ENCODE assay signal across 20 cellular contexts in genomic region chr21:42417533-42417932, GRCh38. TPM values are rescaled to one million over a fixed set of nuclear protein-coding genes. Genes with fewer than 3 reads are reported as not detected.
DNase-seq lines count a peak whose midpoint lies in the region; ATAC-seq, FAIRE-seq and TF ChIP-seq lines count a peak whose summit lies in the region.
"Had no signal": no experiment of that assay in that cellular context is flagged by ENCODE, and none has a peak within 500 bp of the region (broad histone marks: within the 10 kb centered on the region; RNA-seq: fewer than 3 reads in every experiment).

No MANE protein-coding gene starts in this region.

- peaks cover 47% of the 10 kb centered on the region for H3K4me1 Mint-ChIP-seq in activated T-cell treated with anti-CD3 and anti-CD28 coated beads, Interleukin-2, amount 50 U/mL, for 24 hours (ENCODE audit: low read depth)
- H3K4me1 Mint-ChIP-seq in activated T-helper 2 cell treated with anti-CD3 and anti-CD28 coated beads, Interferon-gamma antibody, Interleukin-2, Interleukin-4, amounts not matched to agents 10 μg/mL and 5 μg/mL and 100 μg/mL, durations not matched to agents 14 hours and 24 hours and 36 hours (ENCODE audit: low read depth) = peaks cover 78% of the 10 kb centered on the region
- H3K4me1 Mint-ChIP-seq in naive thymus-derived CD4-positive, alpha-beta T cell = peaks cover 47 to 97% (median 86%) of the 10 kb centered on the region in 7 donors

- CTCF ChIA-PET in naive thymus-derived CD4-positive, alpha-beta T cell (lab: Charles Lee) = no interaction called here

- TF ChIP-seq CTCF in testis (IDR thresholded peaks at IDR 0.05) = no peak

- WGBS in testis, 2 donors = 84 to 90% methylated on average over 6 of the region's 6 CpGs

- POLR2A ChIA-PET in naive thymus-derived CD4-positive, alpha-beta T cell (lab: Charles Lee) = interaction anchor here (2.7 to 10.0 kb wide), 2 partner anchors 13 to 16 kb away, joined by 35 to 181 read pairs; partner anchors contain the start of gene UBASH3A

- peak; percentile 25 for ATAC-seq in naive thymus-derived CD4-positive, alpha-beta T cell
- ATAC-seq in GM21515 (IDR thresholded peaks at IDR 0.05; ENCODE audit: unreplicated experiment) = no peak

- no peak overlapping the region for H3K4me3 ChIP-seq in naive thymus-derived CD4-positive, alpha-beta T cell (ENCODE audit: low read length)
- no peak overlapping the region for H3K4me3 ChIP-seq in testis
- H3K4me3 ChIP-seq: left ventricle myocardium inferior had no signal

- H3K4me3 Mint-ChIP-seq in activated T-cell treated with anti-CD3 and anti-CD28 coated beads, Interleukin-2, amount 50 U/mL, for 24 hours = peak overlapping the region; percentile 1
- no peak overlapping the region for H3K4me3 Mint-ChIP-seq in activated T-helper 2 cell treated with anti-CD3 and anti-CD28 coated beads, Interferon-gamma antibody, Interleukin-2, Interleukin-4, amounts not matched to agents 10 μg/mL and 5 μg/mL and 100 μg/mL, durations not matched to agents 14 hours and 24 hours and 36 hours (ENCODE audit: low read depth)
- H3K4me3 Mint-ChIP-seq in naive thymus-derived CD4-positive, alpha-beta T cell = peak overlapping the region in 8 of 10 donors; percentile 39 to 78 (median 62)

- intact Hi-C loops in activated T-helper 2 cell treated with anti-CD3 and anti-CD28 coated beads, Interferon-gamma antibody, Interleukin-2, Interleukin-4, amounts not matched to agents 10 μg/mL and 5 μg/mL and 100 μg/mL, durations not matched to agents 14 hours and 24 hours and 36 hours (cut with micrococcal nuclease) = no loop called here
- intact Hi-C loops in naive thymus-derived CD4-positive, alpha-beta T cell (cut with micrococcal nuclease) = loop anchor here (5.0 kb wide), 2 partner anchors 35 to 80 kb away; partner anchors contain the start of gene RSPH1 (in 1 of the 2)
- intact Hi-C loops in testis (cut with DNase I; ENCODE audit: low total_unique reads) = no loop called here

- peaks cover 70% of the 10 kb centered on the region for H3K36me3 Mint-ChIP-seq in activated T-cell treated with anti-CD3 and anti-CD28 coated beads, Interleukin-2, amount 50 U/mL, for 24 hours (ENCODE audit: low read depth)
- H3K36me3 Mint-ChIP-seq in activated T-helper 2 cell treated with anti-CD3 and anti-CD28 coated beads, Interferon-gamma antibody, Interleukin-2, Interleukin-4, amounts not matched to agents 10 μg/mL and 5 μg/mL and 100 μg/mL, durations not matched to agents 14 hours and 24 hours and 36 hours (ENCODE audit: low read depth) = no peaks in the 10 kb centered on the region
- peaks cover 32 to 72% (median 67%) of the 10 kb centered on the region in 5 donors for H3K36me3 Mint-ChIP-seq in naive thymus-derived CD4-positive, alpha-beta T cell

- H3K27ac ChIP-seq in naive thymus-derived CD4-positive, alpha-beta T cell (ENCODE audit: low read depth, low read length) = no peak overlapping the region
- no peak overlapping the region for H3K27ac ChIP-seq in testis
- H3K27ac ChIP-seq: KMS-11, left ventricle myocardium inferior had no signal

- H3K27me3 ChIP-seq in naive thymus-derived CD4-positive, alpha-beta T cell (ENCODE audit: control insufficient read depth in 2 of 2, insufficient read depth in 2 of 2, low read length in 2 of 2) = no peaks in the 10 kb centered on the region
- H3K27me3 ChIP-seq in testis = no peaks in the 10 kb centered on the region

- peaks cover 3% of the 10 kb centered on the region for H3K9me3 Mint-ChIP-seq in activated T-cell treated with anti-CD3 and anti-CD28 coated beads, Interleukin-2, amount 50 U/mL, for 24 hours
- H3K9me3 Mint-ChIP-seq in activated T-helper 2 cell treated with anti-CD3 and anti-CD28 coated beads, Interferon-gamma antibody, Interleukin-2, Interleukin-4, amounts not matched to agents 10 μg/mL and 5 μg/mL and 100 μg/mL, durations not matched to agents 14 hours and 24 hours and 36 hours = peaks cover 16% of the 10 kb centered on the region
- peaks cover 0 to 15% (median 0%) of the 10 kb centered on the region in 11 donors for H3K9me3 Mint-ChIP-seq in naive thymus-derived CD4-positive, alpha-beta T cell

- no peak for DNase-seq in activated T-cell treated with anti-CD3 and anti-CD28 coated beads, Interleukin-2, amount 50 U/mL, for 24 hours
- no peak for DNase-seq in activated T-cell treated with anti-CD3 and anti-CD28 coated beads, Interleukin-2, amount 50 U/mL, for 1 hour
- DNase-seq in GM12891 (ENCODE audit: insufficient read length, low spot score) = no peak
- DNase-seq in activated T-helper 2 cell treated with anti-CD3 and anti-CD28 coated beads, Interferon-gamma antibody, Interleukin-2, Interleukin-4, amounts not matched to agents 10 μg/mL and 5 μg/mL and 100 μg/mL, durations not matched to agents 14 hours and 24 hours and 36 hours (ENCODE audit: low spot score) = no peak
- peak in 7 of 9 donors; percentile 23 to 56 (median 36) for DNase-seq in naive thymus-derived CD4-positive, alpha-beta T cell
- DNase-seq in HK-2 (ENCODE audit: unreplicated experiment) = no peak
- no peak for DNase-seq in testis
- DNase-seq: amygdala; DMS79; effector memory CD4-positive, alpha-beta T cell; HCEC 1CT; left ventricle myocardium inferior; NCI-H1092; NCI-H2107; NCI-H524 treated with DMSO at 0.1 percent for 48 hours; occipital lobe; retina had no signal

- peaks cover 58 to 78% (median 59%) of the 10 kb centered on the region in 3 experiments for H3K36me3 ChIP-seq in naive thymus-derived CD4-positive, alpha-beta T cell (ENCODE audit: control insufficient read depth in 2 of 3, insufficient read depth in 3 of 3, low read length in 3 of 3)
- H3K36me3 ChIP-seq in testis (ENCODE audit: low read depth, missing control alignments) = no peaks in the 10 kb centered on the region
- H3K36me3 ChIP-seq: left ventricle myocardium inferior had no signal

- no peak for TF ChIP-seq POLR2A in GM12891 (IDR thresholded peaks at IDR 0.05; ENCODE audit: low read depth, low read length)
- TF ChIP-seq POLR2A in testis (IDR thresholded peaks at IDR 0.05) = no peak

- H3K27ac Mint-ChIP-seq in activated T-cell treated with anti-CD3 and anti-CD28 coated beads, Interleukin-2, amount 50 U/mL, for 24 hours = peak overlapping the region; percentile 84
- peak overlapping the region; percentile 82 for H3K27ac Mint-ChIP-seq in activated T-helper 2 cell treated with anti-CD3 and anti-CD28 coated beads, Interferon-gamma antibody, Interleukin-2, Interleukin-4, amounts not matched to agents 10 μg/mL and 5 μg/mL and 100 μg/mL, durations not matched to agents 14 hours and 24 hours and 36 hours
- peak overlapping the region; percentile 72 to 97 (median 89) for H3K27ac Mint-ChIP-seq in naive thymus-derived CD4-positive, alpha-beta T cell

- peaks cover 71 to 77% of the 10 kb centered on the region in 2 donors for H3K4me1 ChIP-seq in naive thymus-derived CD4-positive, alpha-beta T cell (ENCODE audit: control insufficient read depth in 2 of 2, insufficient read depth in 2 of 2, low read length in 2 of 2)
- peaks cover 7% of the 10 kb centered on the region for H3K4me1 ChIP-seq in testis
- H3K4me1 ChIP-seq: left ventricle myocardium inferior had no signal

- no peaks in the 10 kb centered on the region for H3K27me3 Mint-ChIP-seq in activated T-cell treated with anti-CD3 and anti-CD28 coated beads, Interleukin-2, amount 50 U/mL, for 24 hours
- H3K27me3 Mint-ChIP-seq in activated T-helper 2 cell treated with anti-CD3 and anti-CD28 coated beads, Interferon-gamma antibody, Interleukin-2, Interleukin-4, amounts not matched to agents 10 μg/mL and 5 μg/mL and 100 μg/mL, durations not matched to agents 14 hours and 24 hours and 36 hours (ENCODE audit: low read depth) = no peaks in the 10 kb centered on the region
- H3K27me3 Mint-ChIP-seq in naive thymus-derived CD4-positive, alpha-beta T cell = no peaks in the 10 kb centered on the region

- peak; percentile 55 for FAIRE-seq in GM12891 (lab: Jason Lieb, UNC)

- no peaks in the 10 kb centered on the region for H3K9me3 ChIP-seq in naive thymus-derived CD4-positive, alpha-beta T cell (ENCODE audit: control insufficient read depth in 2 of 3, low read length in 3 of 3)
- no peaks in the 10 kb centered on the region for H3K9me3 ChIP-seq in testis

TF ChIP-seq in GM12891, 5 proteins besides CTCF, POLR2A, EP300 and RAD21:
- TF ChIP-seq SPI1 (IDR thresholded peaks at IDR 0.05; ENCODE audit: low read depth, low read length) = peak; percentile 22; the same call in 1 of the 2 replicates
- TF ChIP-seq POLR2AphosphoS5 (IDR thresholded peaks at IDR 0.05; ENCODE audit: low read depth, low read length) = no peak
TF ChIP-seq in GM12891: peak in this region for 1.

RNA-seq across cellular contexts. Expression of gene UBASH3A, which starts 13.8 kb away (rescaled TPM):
- 1.1 TPM for polyA plus RNA-seq in GM12891 (2012; ENCODE audit: low read depth, missing spikeins)
- total RNA-seq in activated T-helper 2 cell treated with anti-CD3 and anti-CD28 coated beads, Interferon-gamma antibody, Interleukin-2, Interleukin-4, amounts not matched to agents 10 μg/mL and 5 μg/mL and 100 μg/mL, durations not matched to agents 14 hours and 24 hours and 36 hours = 86.0 and 87.4 TPM in 2 replicates
- total RNA-seq in naive thymus-derived CD4-positive, alpha-beta T cell = 100 to 1,000 TPM in 1 of 5 experiments, 10 to 100 TPM in 4; 41.9 to 101 (median 91.7) TPM
- polyA plus RNA-seq in naive thymus-derived CD4-positive, alpha-beta T cell = 10 to 100 TPM; 57.1 to 99.3 TPM
- total RNA-seq in testis = 1 to 10 TPM in 1 of 2 donors, under 1 TPM in 1; 0.39 to 1.4 TPM
- 0.40 TPM for polyA plus RNA-seq in testis (ENCODE audit: insufficient read depth, low read depth, low replicate concordance)
- total RNA-seq: fibroblast of lung, left ventricle myocardium inferior, occipital lobe had no signal
- polyA plus RNA-seq: fibroblast of lung had no signal

RNA-seq across cellular contexts. Expression of gene TMPRSS3, which starts 21.7 kb away (rescaled TPM):
- polyA plus RNA-seq in GM12891 (2012; ENCODE audit: low read depth, missing spikeins) = 129 TPM
- 81.0 and 88.1 TPM in 2 replicates for total RNA-seq in activated T-helper 2 cell treated with anti-CD3 and anti-CD28 coated beads, Interferon-gamma antibody, Interleukin-2, Interleukin-4, amounts not matched to agents 10 μg/mL and 5 μg/mL and 100 μg/mL, durations not matched to agents 14 hours and 24 hours and 36 hours
- total RNA-seq in naive thymus-derived CD4-positive, alpha-beta T cell = 1 to 10 TPM in 4 of 5 experiments, under 1 TPM in 1; 0.88 to 7.6 (median 1.5) TPM
- polyA plus RNA-seq in naive thymus-derived CD4-positive, alpha-beta T cell = 1 to 10 TPM in 1 of 2 donors, under 1 TPM in 1; 0.11 to 2.9 TPM
- total RNA-seq in testis = under 1 TPM in 1 of 2 donors, not detected in 1; 0.56 TPM
- polyA plus RNA-seq in testis (ENCODE audit: insufficient read depth, low read depth, low replicate concordance) = 0.40 TPM
- total RNA-seq: fibroblast of lung, left ventricle myocardium inferior, occipital lobe had no signal
- polyA plus RNA-seq: fibroblast of lung had no signal

RNA-seq across cellular contexts. Expression of gene TFF1, which starts 51.2 kb away (rescaled TPM):
- 0.63 TPM for polyA plus RNA-seq in GM12891 (2012; ENCODE audit: low read depth, missing spikeins)
- total RNA-seq in activated T-helper 2 cell treated with anti-CD3 and anti-CD28 coated beads, Interferon-gamma antibody, Interleukin-2, Interleukin-4, amounts not matched to agents 10 μg/mL and 5 μg/mL and 100 μg/mL, durations not matched to agents 14 hours and 24 hours and 36 hours = 0.48 and 0.51 TPM in 2 replicates
- not detected for total RNA-seq in naive thymus-derived CD4-positive, alpha-beta T cell
- not detected for polyA plus RNA-seq in naive thymus-derived CD4-positive, alpha-beta T cell
- not detected for total RNA-seq in testis
- not detected for polyA plus RNA-seq in testis (ENCODE audit: insufficient read depth, low read depth, low replicate concordance)
- total RNA-seq: fibroblast of lung, left ventricle myocardium inferior, occipital lobe had no signal
- polyA plus RNA-seq: fibroblast of lung had no signal

Comparison
In these comparisons a context has a peak if more than half of its experiments do, and no peak if none do; other contexts are left out.
1. DNase-seq: peak in naive thymus-derived CD4-positive, alpha-beta T cell (7 of 9); none in activated T-cell treated with anti-CD3 and anti-CD28 coated beads, Interleukin-2, amount 50 U/mL, for 24 hours (single experiment), activated T-cell treated with anti-CD3 and anti-CD28 coated beads, Interleukin-2, amount 50 U/mL, for 1 hour (single experiment), GM12891 (single experiment), activated T-helper 2 cell treated with anti-CD3 and anti-CD28 coated beads, Interferon-gamma antibody, Interleukin-2, Interleukin-4, amounts not matched to agents 10 μg/mL and 5 μg/mL and 100 μg/mL, durations not matched to agents 14 hours and 24 hours and 36 hours (single experiment), HK-2 (single experiment) and testis (single experiment).
2. RNA of gene UBASH3A, which starts 13.8 kb away (total RNA-seq): 41.9 to 101 TPM in naive thymus-derived CD4-positive, alpha-beta T cell and 86.0 to 87.4 TPM in activated T-helper 2 cell treated with anti-CD3 and anti-CD28 coated beads, Interferon-gamma antibody, Interleukin-2, Interleukin-4, amounts not matched to agents 10 μg/mL and 5 μg/mL and 100 μg/mL, durations not matched to agents 14 hours and 24 hours and 36 hours; 0.39 to 1.4 TPM in testis; every median in the first group is over 10 times any median in the second.
3. intact Hi-C loops: an anchor here in naive thymus-derived CD4-positive, alpha-beta T cell (5.0 kb wide); none called in activated T-helper 2 cell treated with anti-CD3 and anti-CD28 coated beads, Interferon-gamma antibody, Interleukin-2, Interleukin-4, amounts not matched to agents 10 μg/mL and 5 μg/mL and 100 μg/mL, durations not matched to agents 14 hours and 24 hours and 36 hours and testis.
4. Peak in every context shown above with its lines, with median percentiles within 50 percentile points of each other: H3K27ac Mint-ChIP-seq.